Comparison of ENCODE assay signal across 1 cellular context in the genomic region with DNA sequence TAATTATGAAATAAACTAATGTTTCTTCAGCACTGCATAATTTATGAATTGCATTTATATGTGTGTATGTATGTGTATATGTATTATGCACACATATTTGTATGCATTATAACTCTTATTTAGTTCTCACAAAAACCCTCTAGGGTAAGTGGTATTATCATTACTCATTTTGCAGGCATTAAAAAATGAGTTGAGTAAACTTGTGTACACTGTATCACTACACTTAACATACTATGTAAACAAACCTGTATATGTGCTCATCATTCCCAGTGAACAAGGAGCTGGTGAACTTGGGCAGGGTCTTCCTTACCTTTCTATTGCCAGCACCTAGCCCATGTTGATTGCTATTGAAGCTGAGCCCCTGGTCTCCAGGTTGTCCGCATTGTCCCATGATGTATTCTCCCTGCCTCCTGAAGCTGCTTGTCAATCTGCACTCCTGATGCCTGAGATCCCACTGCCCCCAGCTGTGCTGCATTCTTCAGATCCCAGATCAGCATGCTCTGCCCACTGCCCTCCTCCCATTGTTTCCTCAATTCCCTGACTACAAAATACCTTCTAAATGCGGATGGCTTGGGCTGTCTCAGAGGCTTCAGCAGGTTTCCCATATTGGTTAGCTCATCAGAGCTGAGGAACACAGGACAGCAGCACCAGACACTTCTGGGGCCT.
TF ChIP-seq lines count a peak whose summit lies in the region.

No MANE protein-coding gene starts in this region.

TF ChIP-seq in GM23338, 12 proteins besides CTCF, POLR2A, EP300 and RAD21 (continued from another document):
- TF ChIP-seq, protein P1, sequence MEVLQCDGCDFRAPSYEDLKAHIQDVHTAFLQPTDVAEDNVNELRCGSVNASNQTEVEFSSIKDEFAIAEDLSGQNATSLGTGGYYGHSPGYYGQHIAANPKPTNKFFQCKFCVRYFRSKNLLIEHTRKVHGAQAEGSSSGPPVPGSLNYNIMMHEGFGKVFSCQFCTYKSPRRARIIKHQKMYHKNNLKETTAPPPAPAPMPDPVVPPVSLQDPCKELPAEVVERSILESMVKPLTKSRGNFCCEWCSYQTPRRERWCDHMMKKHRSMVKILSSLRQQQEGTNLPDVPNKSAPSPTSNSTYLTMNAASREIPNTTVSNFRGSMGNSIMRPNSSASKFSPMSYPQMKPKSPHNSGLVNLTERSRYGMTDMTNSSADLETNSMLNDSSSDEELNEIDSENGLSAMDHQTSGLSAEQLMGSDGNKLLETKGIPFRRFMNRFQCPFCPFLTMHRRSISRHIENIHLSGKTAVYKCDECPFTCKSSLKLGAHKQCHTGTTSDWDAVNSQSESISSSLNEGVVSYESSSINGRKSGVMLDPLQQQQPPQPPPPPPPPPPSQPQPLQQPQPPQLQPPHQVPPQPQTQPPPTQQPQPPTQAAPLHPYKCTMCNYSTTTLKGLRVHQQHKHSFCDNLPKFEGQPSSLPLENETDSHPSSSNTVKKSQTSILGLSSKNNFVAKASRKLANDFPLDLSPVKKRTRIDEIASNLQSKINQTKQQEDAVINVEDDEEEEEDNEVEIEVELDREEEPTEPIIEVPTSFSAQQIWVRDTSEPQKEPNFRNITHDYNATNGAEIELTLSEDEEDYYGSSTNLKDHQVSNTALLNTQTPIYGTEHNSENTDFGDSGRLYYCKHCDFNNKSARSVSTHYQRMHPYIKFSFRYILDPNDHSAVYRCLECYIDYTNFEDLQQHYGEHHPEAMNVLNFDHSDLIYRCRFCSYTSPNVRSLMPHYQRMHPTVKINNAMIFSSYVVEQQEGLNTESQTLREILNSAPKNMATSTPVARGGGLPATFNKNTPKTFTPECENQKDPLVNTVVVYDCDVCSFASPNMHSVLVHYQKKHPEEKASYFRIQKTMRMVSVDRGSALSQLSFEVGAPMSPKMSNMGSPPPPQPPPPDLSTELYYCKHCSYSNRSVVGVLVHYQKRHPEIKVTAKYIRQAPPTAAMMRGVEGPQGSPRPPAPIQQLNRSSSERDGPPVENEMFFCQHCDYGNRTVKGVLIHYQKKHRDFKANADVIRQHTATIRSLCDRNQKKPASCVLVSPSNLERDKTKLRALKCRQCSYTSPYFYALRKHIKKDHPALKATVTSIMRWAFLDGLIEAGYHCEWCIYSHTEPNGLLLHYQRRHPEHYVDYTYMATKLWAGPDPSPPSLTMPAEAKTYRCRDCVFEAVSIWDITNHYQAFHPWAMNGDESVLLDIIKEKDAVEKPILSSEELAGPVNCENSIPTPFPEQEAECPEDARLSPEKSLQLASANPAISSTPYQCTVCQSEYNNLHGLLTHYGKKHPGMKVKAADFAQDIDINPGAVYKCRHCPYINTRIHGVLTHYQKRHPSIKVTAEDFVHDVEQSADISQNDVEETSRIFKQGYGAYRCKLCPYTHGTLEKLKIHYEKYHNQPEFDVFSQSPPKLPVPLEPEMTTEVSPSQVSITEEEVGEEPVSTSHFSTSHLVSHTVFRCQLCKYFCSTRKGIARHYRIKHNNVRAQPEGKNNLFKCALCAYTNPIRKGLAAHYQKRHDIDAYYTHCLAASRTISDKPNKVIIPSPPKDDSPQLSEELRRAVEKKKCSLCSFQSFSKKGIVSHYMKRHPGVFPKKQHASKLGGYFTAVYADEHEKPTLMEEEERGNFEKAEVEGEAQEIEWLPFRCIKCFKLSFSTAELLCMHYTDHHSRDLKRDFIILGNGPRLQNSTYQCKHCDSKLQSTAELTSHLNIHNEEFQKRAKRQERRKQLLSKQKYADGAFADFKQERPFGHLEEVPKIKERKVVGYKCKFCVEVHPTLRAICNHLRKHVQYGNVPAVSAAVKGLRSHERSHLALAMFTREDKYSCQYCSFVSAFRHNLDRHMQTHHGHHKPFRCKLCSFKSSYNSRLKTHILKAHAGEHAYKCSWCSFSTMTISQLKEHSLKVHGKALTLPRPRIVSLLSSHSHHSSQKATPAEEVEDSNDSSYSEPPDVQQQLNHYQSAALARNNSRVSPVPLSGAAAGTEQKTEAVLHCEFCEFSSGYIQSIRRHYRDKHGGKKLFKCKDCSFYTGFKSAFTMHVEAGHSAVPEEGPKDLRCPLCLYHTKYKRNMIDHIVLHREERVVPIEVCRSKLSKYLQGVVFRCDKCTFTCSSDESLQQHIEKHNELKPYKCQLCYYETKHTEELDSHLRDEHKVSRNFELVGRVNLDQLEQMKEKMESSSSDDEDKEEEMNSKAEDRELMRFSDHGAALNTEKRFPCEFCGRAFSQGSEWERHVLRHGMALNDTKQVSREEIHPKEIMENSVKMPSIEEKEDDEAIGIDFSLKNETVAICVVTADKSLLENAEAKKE (CRISPR knock-in tag; IDR thresholded peaks at IDR 0.05) = peak; percentile 90
- TF ChIP-seq REST (IDR thresholded peaks at IDR 0.05; ENCODE audit: unreplicated experiment) = no peak
